19 cellular contexts compared by ENCODE assay signal in genomic region chr13:21917046-21918010, GRCh38.
"Had no signal": no experiment of that assay in that cellular context is flagged by ENCODE, and none has a peak within 500 bp of the region (broad histone marks: within the 10 kb centered on the region; RNA-seq: fewer than 3 reads in every experiment).

No MANE protein-coding gene starts in this region.

- H3K4me2 ChIP-seq: neural progenitor cell had no signal

- H3K4me3 ChIP-seq: body of pancreas, neural progenitor cell, sigmoid colon, spleen, thoracic aorta, vagina had no signal

- H3K4me3 Mint-ChIP-seq: activated CD4-positive, alpha-beta memory T cell treated with anti-CD3 and anti-CD28 coated beads for 36 hours; activated naive CD4-positive, alpha-beta T cell treated with anti-CD3 and anti-CD28 coated beads, Interleukin-2, amount 10 ng/mL, durations not matched to agents 7 days and 5 days; activated T-cell treated with anti-CD3 and anti-CD28 coated beads, Interleukin-2, amount 50 U/mL, for 72 hours; dendritic cell treated with granulocyte-macrophage colony-stimulating factor and Interleukin-4, amounts not matched to agents 40 ng/mL and 50 ng/mL, for 4 days; mesothelial cell of epicardium; naive thymus-derived CD8-positive, alpha-beta T cell; neural progenitor cell; type B pancreatic cell had no signal

- H3K4me1 ChIP-seq: body of pancreas, foreskin keratinocyte, neural progenitor cell, sigmoid colon, spleen, vagina had no signal

- H3K9me3 ChIP-seq: body of pancreas, sigmoid colon, thoracic aorta, vagina had no signal

- ATAC-seq: activated T-cell treated with anti-CD3 and anti-CD28 coated beads, Interleukin-2, amount 50 U/mL, for 72 hours; body of pancreas; foreskin keratinocyte; naive thymus-derived CD8-positive, alpha-beta T cell had no signal

- H3K27me3 Mint-ChIP-seq: activated CD4-positive, alpha-beta memory T cell treated with anti-CD3 and anti-CD28 coated beads for 36 hours; activated naive CD4-positive, alpha-beta T cell treated with anti-CD3 and anti-CD28 coated beads, Interleukin-2, amount 10 ng/mL, durations not matched to agents 7 days and 5 days; dendritic cell treated with granulocyte-macrophage colony-stimulating factor and Interleukin-4, amounts not matched to agents 40 ng/mL and 50 ng/mL, for 4 days; type B pancreatic cell had no signal

- H3K36me3 ChIP-seq: neural progenitor cell, sigmoid colon, spleen, thoracic aorta, vagina had no signal

- H3K27ac Mint-ChIP-seq: activated CD4-positive, alpha-beta memory T cell treated with anti-CD3 and anti-CD28 coated beads for 36 hours; activated naive CD4-positive, alpha-beta T cell treated with anti-CD3 and anti-CD28 coated beads, Interleukin-2, amount 10 ng/mL, durations not matched to agents 7 days and 5 days; activated T-cell treated with anti-CD3 and anti-CD28 coated beads, Interleukin-2, amount 50 U/mL, for 72 hours; dendritic cell treated with granulocyte-macrophage colony-stimulating factor and Interleukin-4, amounts not matched to agents 40 ng/mL and 50 ng/mL, for 4 days; mesothelial cell of epicardium; neural progenitor cell; type B pancreatic cell had no signal

- H3K9me3 Mint-ChIP-seq: activated CD4-positive, alpha-beta memory T cell treated with anti-CD3 and anti-CD28 coated beads for 36 hours; dendritic cell treated with granulocyte-macrophage colony-stimulating factor and Interleukin-4, amounts not matched to agents 40 ng/mL and 50 ng/mL, for 4 days; mesothelial cell of epicardium; naive thymus-derived CD8-positive, alpha-beta T cell; type B pancreatic cell had no signal

- H3K4me1 Mint-ChIP-seq: activated naive CD4-positive, alpha-beta T cell treated with anti-CD3 and anti-CD28 coated beads, Interleukin-2, amount 10 ng/mL, durations not matched to agents 7 days and 5 days; mesothelial cell of epicardium; naive thymus-derived CD8-positive, alpha-beta T cell; neural progenitor cell had no signal

- H3K36me3 Mint-ChIP-seq: activated CD4-positive, alpha-beta memory T cell treated with anti-CD3 and anti-CD28 coated beads for 36 hours; activated naive CD4-positive, alpha-beta T cell treated with anti-CD3 and anti-CD28 coated beads, Interleukin-2, amount 10 ng/mL, durations not matched to agents 7 days and 5 days; mesothelial cell of epicardium; naive thymus-derived CD8-positive, alpha-beta T cell; neural progenitor cell; type B pancreatic cell had no signal

- H3K27me3 ChIP-seq: body of pancreas, foreskin keratinocyte, neural progenitor cell, sigmoid colon, vagina had no signal

- H2AFZ ChIP-seq: neural progenitor cell had no signal

- H3K27ac ChIP-seq: body of pancreas, foreskin keratinocyte, neural progenitor cell, sigmoid colon, spleen, thoracic aorta, vagina had no signal

- DNase-seq: activated CD4-positive, alpha-beta memory T cell treated with anti-CD3 and anti-CD28 coated beads for 36 hours; activated CD4-positive, alpha-beta T cell treated with anti-CD3 and anti-CD28 coated beads for 48 hours; activated effector memory CD4-positive, alpha-beta T cell treated with anti-CD3 and anti-CD28 coated beads, Interleukin-2, amount 50 U/mL, for 16 hours; activated naive CD4-positive, alpha-beta T cell treated with anti-CD3 and anti-CD28 coated beads, Interleukin-2, amount 10 ng/mL, durations not matched to agents 7 days and 5 days; activated T-cell treated with anti-CD3 and anti-CD28 coated beads, Interleukin-2, amount 50 U/mL, for 72 hours; effector CD4-positive, alpha-beta T cell; foreskin keratinocyte; naive thymus-derived CD8-positive, alpha-beta T cell; sigmoid colon; spleen; stimulated activated CD4-positive, alpha-beta T cell treated with anti-CD3 and anti-CD28 coated beads, Interleukin-4, amount 100 ng/mL, for 1 hour; stimulated activated naive CD4-positive, alpha-beta T cell had no signal

- H3K9ac ChIP-seq: neural progenitor cell had no signal
